ENCODE assay signal across 15 cellular contexts in the genomic region with DNA sequence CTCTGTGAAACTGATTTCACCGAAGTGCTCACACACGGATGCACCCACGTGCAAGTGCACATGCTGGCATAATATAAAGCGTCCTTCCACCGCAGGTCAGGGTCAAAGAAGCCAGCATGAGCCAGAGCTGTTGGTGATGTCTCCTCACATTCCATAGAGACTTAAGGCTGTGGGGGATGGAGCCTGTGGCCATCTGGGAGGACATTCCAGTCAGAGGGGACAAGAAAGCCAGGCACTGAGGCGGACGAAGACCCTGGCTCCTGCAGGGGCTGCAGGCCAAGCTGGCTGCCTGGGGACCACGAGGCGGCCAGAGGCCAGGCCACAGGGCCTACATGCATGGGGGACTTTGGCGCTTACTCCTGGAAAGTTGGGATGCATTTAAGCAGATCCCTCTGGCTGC. TPM values are rescaled to one million over a fixed set of nuclear protein-coding genes. Genes with fewer than 3 reads are reported as not detected.
DNase-seq lines count a peak whose midpoint lies in the region; ATAC-seq, FAIRE-seq and TF ChIP-seq lines count a peak whose summit lies in the region.
"Had no signal": no experiment of that assay in that cellular context is flagged by ENCODE, and none has a peak within 500 bp of the region (broad histone marks: within the 10 kb centered on the region; RNA-seq: fewer than 3 reads in every experiment).

No MANE protein-coding gene starts in this region.

- H3K9me3 Mint-ChIP-seq in nephron progenitor cell = no peaks in the 10 kb centered on the region
- H3K9me3 Mint-ChIP-seq in stimulated activated naive B cell treated with anti-CD40 and anti-IgM and Interleukin-4, amounts not matched to agents 10 μg/mL and 1 μg/mL and 100 μg/mL, for 72 hours = no peaks in the 10 kb centered on the region
- H3K9me3 Mint-ChIP-seq: CD4-positive, CD25-positive, alpha-beta regulatory T cell had no signal

- H3K14ac ChIP-seq in H1 (ENCODE audit: insufficient read length) = no peak overlapping the region

- no peak overlapping the region for H3K27ac ChIP-seq in H1 (ENCODE audit: low read depth, low read length)
- H3K27ac ChIP-seq: RWPE1 had no signal

- H3K4me3 ChIP-seq in H1 (ENCODE audit: extremely low read depth in 1 of 4, insufficient read depth in 2 of 4, low read depth in 3 of 4, low read length in 4 of 4) = no peak overlapping the region

- H4K91ac ChIP-seq in H1 (replicated peaks; ENCODE audit: insufficient read length, low read length) = no peak overlapping the region

- no peak for ATAC-seq in T-helper 17 cell
- ATAC-seq in stimulated activated naive B cell treated with anti-CD40 and anti-IgM and Interleukin-4, amounts not matched to agents 10 μg/mL and 1 μg/mL and 100 μg/mL, for 72 hours (replicated peaks) = no peak
- ATAC-seq: PC-3 had no signal

- TF ChIP-seq EP300 in H1 (IDR thresholded peaks at IDR 0.05; ENCODE audit: borderline replicate concordance in 1 of 2, low read depth in 2 of 2, low read length in 2 of 2) = no peak

- H3K56ac ChIP-seq in H1 (replicated peaks; ENCODE audit: insufficient read length, low read depth, low read length) = no peak overlapping the region

- H3K27me3 Mint-ChIP-seq in T-helper 17 cell = peaks cover 29% of the 10 kb centered on the region
- peaks cover 56% of the 10 kb centered on the region for H3K27me3 Mint-ChIP-seq in nephron progenitor cell (ENCODE audit: low read depth, poor library complexity)
- peaks cover 10 to 13% of the 10 kb centered on the region in 2 donors for H3K27me3 Mint-ChIP-seq in stimulated activated naive B cell treated with anti-CD40 and anti-IgM and Interleukin-4, amounts not matched to agents 10 μg/mL and 1 μg/mL and 100 μg/mL, for 72 hours

- peaks cover 0 to 3% (median 0%) of the 10 kb centered on the region in 4 experiments; a peak in 2 of 7 replicates for H3K27me3 ChIP-seq in H1 (replicated peaks in 1 of 4; ENCODE audit: control insufficient read depth in 3 of 4, extremely low read depth in 1 of 4, insufficient read depth in 3 of 4, low read length in 3 of 4)

- H3K36me3 Mint-ChIP-seq in T-helper 17 cell (ENCODE audit: low read depth) (peaks cover 3% of the 10 kb centered on the region), nephron progenitor cell (ENCODE audit: low read depth) (no peaks in the 10 kb centered on the region)
- H3K36me3 Mint-ChIP-seq in stimulated activated naive B cell treated with anti-CD40 and anti-IgM and Interleukin-4, amounts not matched to agents 10 μg/mL and 1 μg/mL and 100 μg/mL, for 72 hours = no peaks in the 10 kb centered on the region
- H3K36me3 Mint-ChIP-seq: CD4-positive, CD25-positive, alpha-beta regulatory T cell had no signal

- peak overlapping the region; percentile 32 for H3K27ac Mint-ChIP-seq in T-helper 17 cell
- H3K27ac Mint-ChIP-seq in nephron progenitor cell = peak overlapping the region; percentile 52
- peak overlapping the region; percentile 43 for H3K27ac Mint-ChIP-seq in stimulated activated naive B cell treated with anti-CD40 and anti-IgM and Interleukin-4, amounts not matched to agents 10 μg/mL and 1 μg/mL and 100 μg/mL, for 72 hours
- H3K27ac Mint-ChIP-seq: CD4-positive, CD25-positive, alpha-beta regulatory T cell had no signal

- no peak overlapping the region for H3K9ac ChIP-seq in H1 (replicated peaks in 1 of 4; ENCODE audit: extremely low read depth in 1 of 4, low read depth in 3 of 4, low read length in 3 of 4)

- no peak overlapping the region for H2BK12ac ChIP-seq in H1 (ENCODE audit: low read depth, low read length)

- H3K4me3 Mint-ChIP-seq in T-helper 17 cell (no peak overlapping the region), nephron progenitor cell (no peak overlapping the region)
- no peak overlapping the region for H3K4me3 Mint-ChIP-seq in stimulated activated naive B cell treated with anti-CD40 and anti-IgM and Interleukin-4, amounts not matched to agents 10 μg/mL and 1 μg/mL and 100 μg/mL, for 72 hours
- H3K4me3 Mint-ChIP-seq: CD4-positive, CD25-positive, alpha-beta regulatory T cell had no signal

- H4K5ac ChIP-seq in H1 (ENCODE audit: insufficient read length, low read depth, low read length) = no peak overlapping the region

- 88% methylated on average over 10 of the region's 10 CpGs; no CpG with 5 or more reads in 1 of the 2 experiments for WGBS in H1 (ENCODE audit: extremely low coverage in 1 of 2, insufficient coverage in 1 of 2, insufficient read length in 1 of 2, insufficient replicate concordance in 2 of 2, low coverage in 1 of 2, low lambda C conversion rate in 2 of 2, missing lambda C conversion rate in 1 of 2), 2 experiments

- TF ChIP-seq CTCF in H1 (IDR thresholded peaks at IDR 0.05; ENCODE audit: control extremely low read depth in 1 of 3, insufficient read depth in 1 of 3, low read depth in 1 of 3, low read length in 3 of 3) (no peak), nephron progenitor cell (IDR thresholded peaks at IDR 0.05) (no peak)

- no peak for FAIRE-seq in H1 (lab: Jason Lieb, UNC)

- H3K79me2 ChIP-seq in H1 (ENCODE audit: control insufficient read depth in 1 of 2, insufficient read depth in 2 of 2, low read length in 2 of 2) = no peaks in the 10 kb centered on the region

- peaks cover 0 to 6% (median 3%) of the 10 kb centered on the region in 4 experiments; a peak in 2 of 7 replicates for H3K4me1 ChIP-seq in H1 (replicated peaks in 1 of 4; ENCODE audit: control insufficient read depth in 3 of 4, insufficient read depth in 4 of 4, low read length in 3 of 4)

- H3K23ac ChIP-seq in H1 (ENCODE audit: insufficient read length) = no peak overlapping the region

- TF ChIP-seq RAD21 in H1 (IDR thresholded peaks at IDR 0.05 in 1 of 2, conservative IDR thresholded peaks at IDR 0.05 in 1 of 2; ENCODE audit: low read depth in 2 of 2, low read length in 2 of 2) = no peak

- no peaks in the 10 kb centered on the region for H3K36me3 ChIP-seq in H1 (ENCODE audit: control insufficient read depth in 2 of 4, insufficient read depth in 4 of 4, low read length in 3 of 4)

- H3K9me3 ChIP-seq in T-helper 17 cell (ENCODE audit: control insufficient read depth, low read length, poor library complexity, severe bottlenecking) (no peaks in the 10 kb centered on the region), H1 (ENCODE audit: insufficient read depth in 2 of 2, low read depth in 1 of 2, low read length in 1 of 2) (no peaks in the 10 kb centered on the region)

- no peak overlapping the region for H2BK120ac ChIP-seq in H1 (replicated peaks; ENCODE audit: low read depth, low read length)

- H2BK15ac ChIP-seq in H1 (ENCODE audit: low read length) = no peak overlapping the region

- CTCF ChIA-PET in H1 (lab: Charles Lee; ENCODE audit: partially characterized antibody) = interaction anchor here (0.7 to 1.6 kb wide), 6 partner anchors 11 to 758 kb away, joined by 3 to 5 read pairs (median 3); no protein-coding TSS in a partner anchor

- no peaks in the 10 kb centered on the region for H3K79me1 ChIP-seq in H1 (ENCODE audit: low read depth, low read length)

- DNase-seq in T-helper 17 cell = no peak
- no peak for DNase-seq in H1 (ENCODE audit: low read depth in 1 of 2, low spot score in 2 of 2)
- no peak for DNase-seq in nephron progenitor cell
- no peak for DNase-seq in stimulated activated naive B cell treated with anti-CD40 and anti-IgM and Interleukin-4, amounts not matched to agents 10 μg/mL and 1 μg/mL and 100 μg/mL, for 72 hours
- DNase-seq in NCI-H187 (lab: John Stamatoyannopoulos, UW) = no peak
- DNase-seq in NCI-H774 (lab: John Stamatoyannopoulos, UW) = no peak
- DNase-seq in stimulated activated CD4-positive, alpha-beta T cell treated with anti-CD3 and anti-CD28 coated beads, Interleukin-4, amount 100 ng/mL, for 1 hour = no peak
- DNase-seq: CD4-positive, CD25-positive, alpha-beta regulatory T cell; DMS53; HCEC 1CT; NCI-H2029; NCI-H2171; NCI-H446 treated with DMSO at 0.1 percent for 48 hours; PC-3 had no signal

- H3K4me1 Mint-ChIP-seq in T-helper 17 cell = peaks cover 10% of the 10 kb centered on the region
- H3K4me1 Mint-ChIP-seq in nephron progenitor cell = peaks cover 12% of the 10 kb centered on the region
- no peaks in the 10 kb centered on the region for H3K4me1 Mint-ChIP-seq in stimulated activated naive B cell treated with anti-CD40 and anti-IgM and Interleukin-4, amounts not matched to agents 10 μg/mL and 1 μg/mL and 100 μg/mL, for 72 hours

- no peak overlapping the region; a peak in 1 of 4 replicates for H3K4me2 ChIP-seq in H1 (ENCODE audit: insufficient read depth in 1 of 2, low read depth in 2 of 2, low read length in 2 of 2)

- H2BK5ac ChIP-seq in H1 (ENCODE audit: low read depth, low read length) = no peak overlapping the region

- no peak overlapping the region for H2AK5ac ChIP-seq in H1 (ENCODE audit: low read depth, low read length)

- H3K4ac ChIP-seq in H1 (replicated peaks; ENCODE audit: insufficient read length, low read depth, low read length) = no peak overlapping the region

- no peak overlapping the region for H3K18ac ChIP-seq in H1 (ENCODE audit: extremely low read depth, low read length)

- no peaks in the 10 kb centered on the region for H4K20me1 ChIP-seq in H1 (replicated peaks in 1 of 2; ENCODE audit: control insufficient read depth in 1 of 2, insufficient read depth in 2 of 2, low read length in 2 of 2)

- no peak overlapping the region for H2BK20ac ChIP-seq in H1 (ENCODE audit: low read length)

- POLR2A ChIA-PET in H1 (lab: Charles Lee; ENCODE audit: partially characterized antibody) = interaction anchor here (1.2 to 1.4 kb wide), 3 partner anchors 9 to 13 kb away, joined by 3 to 7 read pairs (median 3); no protein-coding TSS in a partner anchor

- TF ChIP-seq POLR2A in H1 (IDR thresholded peaks at IDR 0.05; ENCODE audit: control extremely low read depth in 1 of 2, low read depth in 2 of 2, low read length in 2 of 2) = no peak

- H4K8ac ChIP-seq in H1 (ENCODE audit: extremely low read depth, insufficient read depth, low read length) = no peak overlapping the region; the same call in none of the 2 replicates

- H2AFZ ChIP-seq in H1 (ENCODE audit: low read length) = peak overlapping the region; percentile 41; the same call in 1 of the 2 replicates

- peaks cover 2% of the 10 kb centered on the region; the same call in 1 of the 2 replicates for H3K23me2 ChIP-seq in H1 (ENCODE audit: low read depth, low read length)

TF ChIP-seq in H1, 55 proteins besides CTCF, POLR2A, EP300 and RAD21:
- TF ChIP-seq GTF2F1 (IDR thresholded peaks at IDR 0.05; ENCODE audit: borderline replicate concordance, low read depth, low read length) = no peak
- TF ChIP-seq TEAD4 (IDR thresholded peaks at IDR 0.05; ENCODE audit: low read depth, low read length) = 0 out of 2 replicates have a peak, but pooled peaks have one; percentile 54

RNA-seq across cellular contexts. Expression of a gene that starts 7.7 kb away (rescaled TPM):
- 1 to 10 TPM; 2.1 to 2.6 TPM for total RNA-seq in T-helper 17 cell
- total RNA-seq in H1 (2021; fragmentation: NEBNext Ultra II Directional; extraction: Animal tissue kit (Norgen Biotek cat#: 25700)) = 3.4 and 3.9 TPM in 2 replicates
- polyA plus RNA-seq in H1 (2011; rRNA removed) = 3.7 and 5.4 TPM in 2 replicates
- polyA plus RNA-seq in H1 (2011; cell fraction: cytosol; rRNA removed) = 4.5 TPM
- polyA plus RNA-seq in H1 (2011; cell fraction: nucleus; rRNA removed) = 8.3 TPM
- 4.8 to 8.3 TPM (median 7.1 TPM) in 4 replicates for polyA plus RNA-seq in H1 (2012, experiment 1 of 2)
- 3.2 TPM for polyA plus RNA-seq in H1 (2012, experiment 2 of 2)
- polyA plus RNA-seq in H1 (2013, experiment 1 of 2) = 5.7 TPM
- polyA plus RNA-seq in H1 (2013, experiment 2 of 2) = 6.7 TPM
- 0.82 and 4.0 TPM in 2 replicates for polyA minus RNA-seq in H1 (2011; rRNA and poly(A)+ RNA removed)
- 4.0 TPM for polyA minus RNA-seq in H1 (2011; cell fraction: cytosol; rRNA and poly(A)+ RNA removed)
- polyA minus RNA-seq in H1 (2011; cell fraction: nucleus; rRNA and poly(A)+ RNA removed) = 4.8 TPM
- total RNA-seq: PC-3 had no signal
